Comparison of ENCODE assay signal across 1 cellular context in the genomic region with DNA sequence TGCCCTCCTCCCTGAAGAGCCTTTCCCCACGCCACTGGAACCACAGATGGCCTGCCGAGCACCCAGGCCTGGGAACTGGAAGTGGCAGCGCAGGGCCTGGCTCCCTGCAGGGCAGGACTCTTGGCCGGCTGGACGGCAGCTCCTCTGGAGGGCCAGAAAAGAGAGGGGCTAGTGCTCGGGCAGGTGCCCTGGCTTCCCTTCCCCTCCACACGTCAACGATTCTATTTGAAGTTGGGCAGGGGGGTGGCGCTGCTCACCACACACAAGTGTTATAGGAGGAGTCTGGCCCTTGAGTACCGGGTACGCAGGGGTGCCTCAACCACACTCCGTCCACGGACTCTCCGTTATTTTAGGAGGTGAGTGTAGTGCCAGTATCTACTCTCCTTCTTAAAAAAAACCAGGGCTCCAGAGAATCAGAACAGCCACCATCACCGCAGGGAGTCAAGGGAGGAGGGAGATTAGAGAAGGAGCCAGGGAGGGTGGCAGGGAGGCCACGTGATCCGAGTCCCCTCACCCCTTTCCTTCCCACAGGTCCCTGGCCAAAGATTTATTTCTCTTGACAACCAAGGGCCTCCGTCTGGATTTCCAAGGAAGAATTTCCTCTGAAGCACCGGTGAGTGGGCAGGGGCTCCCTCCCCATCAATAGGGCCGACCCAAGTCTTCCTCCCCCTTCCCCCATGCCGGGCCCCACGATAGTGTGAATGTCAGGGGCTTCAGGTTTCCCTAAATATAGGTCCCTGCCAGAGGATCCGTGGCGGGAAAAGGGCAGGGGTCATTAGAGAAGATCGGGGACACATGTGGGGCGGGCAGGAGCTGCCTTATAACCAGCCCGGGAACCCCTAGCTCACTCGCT.
TF ChIP-seq lines count a peak whose summit lies in the region.

No MANE protein-coding gene starts in this region.

TF ChIP-seq in HepG2, 621 proteins besides CTCF, POLR2A, EP300 and RAD21 (continued from another document and continues in another):
- TF ChIP-seq, protein P1, sequence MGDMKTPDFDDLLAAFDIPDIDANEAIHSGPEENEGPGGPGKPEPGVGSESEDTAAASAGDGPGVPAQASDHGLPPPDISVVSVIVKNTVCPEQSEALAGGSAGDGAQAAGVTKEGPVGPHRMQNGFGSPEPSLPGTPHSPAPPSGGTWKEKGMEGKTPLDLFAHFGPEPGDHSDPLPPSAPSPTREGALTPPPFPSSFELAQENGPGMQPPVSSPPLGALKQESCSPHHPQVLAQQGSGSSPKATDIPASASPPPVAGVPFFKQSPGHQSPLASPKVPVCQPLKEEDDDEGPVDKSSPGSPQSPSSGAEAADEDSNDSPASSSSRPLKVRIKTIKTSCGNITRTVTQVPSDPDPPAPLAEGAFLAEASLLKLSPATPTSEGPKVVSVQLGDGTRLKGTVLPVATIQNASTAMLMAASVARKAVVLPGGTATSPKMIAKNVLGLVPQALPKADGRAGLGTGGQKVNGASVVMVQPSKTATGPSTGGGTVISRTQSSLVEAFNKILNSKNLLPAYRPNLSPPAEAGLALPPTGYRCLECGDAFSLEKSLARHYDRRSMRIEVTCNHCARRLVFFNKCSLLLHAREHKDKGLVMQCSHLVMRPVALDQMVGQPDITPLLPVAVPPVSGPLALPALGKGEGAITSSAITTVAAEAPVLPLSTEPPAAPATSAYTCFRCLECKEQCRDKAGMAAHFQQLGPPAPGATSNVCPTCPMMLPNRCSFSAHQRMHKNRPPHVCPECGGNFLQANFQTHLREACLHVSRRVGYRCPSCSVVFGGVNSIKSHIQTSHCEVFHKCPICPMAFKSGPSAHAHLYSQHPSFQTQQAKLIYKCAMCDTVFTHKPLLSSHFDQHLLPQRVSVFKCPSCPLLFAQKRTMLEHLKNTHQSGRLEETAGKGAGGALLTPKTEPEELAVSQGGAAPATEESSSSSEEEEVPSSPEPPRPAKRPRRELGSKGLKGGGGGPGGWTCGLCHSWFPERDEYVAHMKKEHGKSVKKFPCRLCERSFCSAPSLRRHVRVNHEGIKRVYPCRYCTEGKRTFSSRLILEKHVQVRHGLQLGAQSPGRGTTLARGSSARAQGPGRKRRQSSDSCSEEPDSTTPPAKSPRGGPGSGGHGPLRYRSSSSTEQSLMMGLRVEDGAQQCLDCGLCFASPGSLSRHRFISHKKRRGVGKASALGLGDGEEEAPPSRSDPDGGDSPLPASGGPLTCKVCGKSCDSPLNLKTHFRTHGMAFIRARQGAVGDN (CRISPR knock-in tag; IDR thresholded peaks at IDR 0.05) = peak; percentile 98
- TF ChIP-seq ETS1 (CRISPR knock-in tag; IDR thresholded peaks at IDR 0.05) (no peak), NR2F2 (IDR thresholded peaks at IDR 0.05; ENCODE audit: borderline replicate concordance, low read depth) (peak; percentile 32; the same call in 1 of the 2 replicates), TP53 (CRISPR knock-in tag; conservative IDR thresholded peaks at IDR 0.05) (no peak), AHR (CRISPR knock-in tag; IDR thresholded peaks at IDR 0.05) (peak; percentile 93; the same call in 1 of the 2 replicates), RFX1 (IDR thresholded peaks at IDR 0.05) (no peak), TOPORS (CRISPR knock-in tag; IDR thresholded peaks at IDR 0.05) (peak; percentile 76), ZNF570 (CRISPR knock-in tag; IDR thresholded peaks at IDR 0.05; ENCODE audit: borderline replicate concordance) (0 out of 2 replicates have a peak, but pooled peaks have one; percentile 38), MXD1 (CRISPR knock-in tag; IDR thresholded peaks at IDR 0.05) (peak; percentile 94), GFI1 (CRISPR knock-in tag; IDR thresholded peaks at IDR 0.05; ENCODE audit: borderline replicate concordance) (0 out of 2 replicates have a peak, but pooled peaks have one; percentile 42), ZNF605 (CRISPR knock-in tag; IDR thresholded peaks at IDR 0.05) (peak; percentile 88), SNAPC2 (CRISPR knock-in tag; IDR thresholded peaks at IDR 0.05) (peak; percentile 86; the same call in 1 of the 2 replicates), TEAD2 (CRISPR knock-in tag; IDR thresholded peaks at IDR 0.05) (no peak), KLF6 (CRISPR knock-in tag; IDR thresholded peaks at IDR 0.05) (peak; percentile 28; the same call in 1 of the 2 replicates), DZIP1 (CRISPR knock-in tag; IDR thresholded peaks at IDR 0.05) (no peak), ZNF460 (CRISPR knock-in tag; IDR thresholded peaks at IDR 0.05; ENCODE audit: borderline replicate concordance) (no peak), MTERF4 (CRISPR knock-in tag; IDR thresholded peaks at IDR 0.05) (peak; percentile 79; the same call in 1 of the 2 replicates), CBX2 (IDR thresholded peaks at IDR 0.05; ENCODE audit: low read depth, low read length) (no peak), CBX2 (CRISPR knock-in tag; IDR thresholded peaks at IDR 0.05; ENCODE audit: low read depth) (no peak), ZNF747 (CRISPR knock-in tag; IDR thresholded peaks at IDR 0.05; ENCODE audit: borderline replicate concordance) (no peak; the same call in 1 of the 2 replicates), NCOA1 (CRISPR knock-in tag; IDR thresholded peaks at IDR 0.05) (no peak), ZNF563 (CRISPR knock-in tag; IDR thresholded peaks at IDR 0.05) (peak; percentile 66; the same call in 1 of the 2 replicates), ZNF556 (CRISPR knock-in tag; IDR thresholded peaks at IDR 0.05; ENCODE audit: borderline replicate concordance) (0 out of 2 replicates have a peak, but pooled peaks have one; percentile 40), ZNF501 (CRISPR knock-in tag; IDR thresholded peaks at IDR 0.05) (peak; percentile 85), MZF1 (CRISPR knock-in tag; IDR thresholded peaks at IDR 0.05; ENCODE audit: borderline replicate concordance) (peak; percentile 7; the same call in 1 of the 2 replicates), HMG20A (CRISPR knock-in tag; IDR thresholded peaks at IDR 0.05; ENCODE audit: borderline replicate concordance) (no peak), ZNF34 (CRISPR knock-in tag; IDR thresholded peaks at IDR 0.05; ENCODE audit: borderline replicate concordance) (peak; percentile 80; the same call in 1 of the 2 replicates), ZNF670 (CRISPR knock-in tag; IDR thresholded peaks at IDR 0.05; ENCODE audit: borderline replicate concordance) (0 out of 2 replicates have a peak, but pooled peaks have one; percentile 71), ZNF264 (CRISPR knock-in tag; IDR thresholded peaks at IDR 0.05) (peak; percentile 55; the same call in 1 of the 2 replicates), ZSCAN25 (CRISPR knock-in tag; IDR thresholded peaks at IDR 0.05) (peak; percentile 97), ZNF335 (CRISPR knock-in tag; IDR thresholded peaks at IDR 0.05) (peak; percentile 66; the same call in 1 of the 2 replicates), ZNF569 (CRISPR knock-in tag; IDR thresholded peaks at IDR 0.05; ENCODE audit: borderline replicate concordance) (no peak), ZFP82 (CRISPR knock-in tag; IDR thresholded peaks at IDR 0.05; ENCODE audit: borderline replicate concordance) (peak; percentile 89; the same call in 1 of the 2 replicates), IRX3 (CRISPR knock-in tag; IDR thresholded peaks at IDR 0.05; ENCODE audit: borderline replicate concordance, low read depth) (no peak), ELK4 (CRISPR knock-in tag; IDR thresholded peaks at IDR 0.05; ENCODE audit: borderline replicate concordance) (no peak), ZBTB37 (CRISPR knock-in tag; IDR thresholded peaks at IDR 0.05) (peak; percentile 79), TAF15 (IDR thresholded peaks at IDR 0.05; ENCODE audit: low read depth, low read length, poor library complexity, severe bottlenecking) (peak; percentile 68), NKX3-1 (CRISPR knock-in tag; IDR thresholded peaks at IDR 0.05) (no peak)
- TF ChIP-seq, protein P2, sequence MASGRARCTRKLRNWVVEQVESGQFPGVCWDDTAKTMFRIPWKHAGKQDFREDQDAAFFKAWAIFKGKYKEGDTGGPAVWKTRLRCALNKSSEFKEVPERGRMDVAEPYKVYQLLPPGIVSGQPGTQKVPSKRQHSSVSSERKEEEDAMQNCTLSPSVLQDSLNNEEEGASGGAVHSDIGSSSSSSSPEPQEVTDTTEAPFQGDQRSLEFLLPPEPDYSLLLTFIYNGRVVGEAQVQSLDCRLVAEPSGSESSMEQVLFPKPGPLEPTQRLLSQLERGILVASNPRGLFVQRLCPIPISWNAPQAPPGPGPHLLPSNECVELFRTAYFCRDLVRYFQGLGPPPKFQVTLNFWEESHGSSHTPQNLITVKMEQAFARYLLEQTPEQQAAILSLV (CRISPR knock-in tag; IDR thresholded peaks at IDR 0.05; ENCODE audit: borderline replicate concordance) = peak; percentile 25
- TF ChIP-seq, protein P3, sequence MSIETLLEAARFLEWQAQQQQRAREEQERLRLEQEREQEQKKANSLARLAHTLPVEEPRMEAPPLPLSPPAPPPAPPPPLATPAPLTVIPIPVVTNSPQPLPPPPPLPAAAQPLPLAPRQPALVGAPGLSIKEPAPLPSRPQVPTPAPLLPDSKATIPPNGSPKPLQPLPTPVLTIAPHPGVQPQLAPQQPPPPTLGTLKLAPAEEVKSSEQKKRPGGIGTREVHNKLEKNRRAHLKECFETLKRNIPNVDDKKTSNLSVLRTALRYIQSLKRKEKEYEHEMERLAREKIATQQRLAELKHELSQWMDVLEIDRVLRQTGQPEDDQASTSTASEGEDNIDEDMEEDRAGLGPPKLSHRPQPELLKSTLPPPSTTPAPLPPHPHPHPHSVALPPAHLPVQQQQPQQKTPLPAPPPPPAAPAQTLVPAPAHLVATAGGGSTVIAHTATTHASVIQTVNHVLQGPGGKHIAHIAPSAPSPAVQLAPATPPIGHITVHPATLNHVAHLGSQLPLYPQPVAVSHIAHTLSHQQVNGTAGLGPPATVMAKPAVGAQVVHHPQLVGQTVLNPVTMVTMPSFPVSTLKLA (IDR thresholded peaks at IDR 0.05) = no peak
